8 cellular contexts compared by ENCODE assay signal in the genomic region with DNA sequence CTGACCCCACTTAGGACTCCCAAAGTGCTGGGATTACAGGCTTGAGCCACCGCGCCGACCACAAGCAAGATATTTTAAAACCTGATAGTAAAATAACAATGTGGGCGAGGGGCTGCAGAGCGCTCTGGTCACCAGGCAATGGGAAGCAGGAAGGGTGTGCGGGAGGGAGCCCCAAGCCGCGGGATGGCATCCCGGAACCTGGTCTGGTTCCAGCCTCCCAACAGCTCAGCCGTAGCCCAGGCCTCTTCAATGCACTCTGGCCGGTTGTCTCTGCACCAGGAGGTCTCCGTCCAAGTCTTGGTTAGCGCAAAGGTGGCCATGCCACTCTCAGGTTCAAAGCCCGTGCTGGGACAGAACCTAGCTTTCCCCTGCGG. TPM values are rescaled to one million over a fixed set of nuclear protein-coding genes. Genes with fewer than 3 reads are reported as not detected.
DNase-seq lines count a peak whose midpoint lies in the region; ATAC-seq and TF ChIP-seq lines count a peak whose summit lies in the region.

No MANE protein-coding gene starts in this region.

- TF ChIP-seq CTCF in AG09309 (IDR thresholded peaks at IDR 0.05; ENCODE audit: control insufficient read depth, insufficient read depth, low read depth, low read length, missing control alignments) (no peak), choroid plexus epithelial cell (conservative IDR thresholded peaks at IDR 0.05; ENCODE audit: low read depth, low read length) (no peak)

- H3K27ac ChIP-seq in HUES64 (ENCODE audit: low read depth, low read length), result no peak overlapping the region

- DNase-seq in AG09309 (ENCODE audit: low read depth) (no peak), choroid plexus epithelial cell (ENCODE audit: low read depth) (no peak), NAMALWA (ENCODE audit: low spot score) (no peak), DMS79 treated with DMSO at 0.1 percent for 48 hours (lab: John Stamatoyannopoulos, UW) (no peak), SIG-M5 treated with dmso at 0.1 percent for 504 hours (lab: John Stamatoyannopoulos, UW; ENCODE audit: unreplicated experiment) (no peak)
- no peak for DNase-seq in natural killer cell treated with Interleukin-12 subunit alpha and Interleukin-12 subunit beta and Interleukin-15 and Interleukin-18, amount 100 ng/mL, for 72 hours (ENCODE audit: low spot score)

- no peaks in the 10 kb centered on the region for H3K36me3 ChIP-seq in HUES64 (ENCODE audit: insufficient read depth, low read length)

- 71% methylated on average over 15 of the region's 15 CpGs for WGBS in HUES64

- no peak overlapping the region for H3K27ac Mint-ChIP-seq in natural killer cell treated with Interleukin-12 subunit alpha and Interleukin-12 subunit beta and Interleukin-15 and Interleukin-18, amount 100 ng/mL, for 72 hours

- ATAC-seq in natural killer cell treated with Interleukin-12 subunit alpha and Interleukin-12 subunit beta and Interleukin-15 and Interleukin-18, amount 100 ng/mL, for 72 hours, result no peak
- ATAC-seq in HG03457 (IDR thresholded peaks at IDR 0.05; ENCODE audit: unreplicated experiment), result no peak

- H3K4me1 ChIP-seq in HUES64 (ENCODE audit: insufficient read depth, low read length), result peaks cover 8% of the 10 kb centered on the region; the same call in 1 of the 2 replicates

- H3K4me3 Mint-ChIP-seq in natural killer cell treated with Interleukin-12 subunit alpha and Interleukin-12 subunit beta and Interleukin-15 and Interleukin-18, amount 100 ng/mL, for 72 hours, result peak overlapping the region; percentile 36

- H3K9me3 Mint-ChIP-seq in natural killer cell treated with Interleukin-12 subunit alpha and Interleukin-12 subunit beta and Interleukin-15 and Interleukin-18, amount 100 ng/mL, for 72 hours, result no peaks in the 10 kb centered on the region

- peaks cover 41% of the 10 kb centered on the region for H3K27me3 ChIP-seq in HUES64 (ENCODE audit: insufficient read depth, low read length)

- H3K4me1 Mint-ChIP-seq in natural killer cell treated with Interleukin-12 subunit alpha and Interleukin-12 subunit beta and Interleukin-15 and Interleukin-18, amount 100 ng/mL, for 72 hours (ENCODE audit: low read depth in 2 of 2), result peaks cover 5 to 8% of the 10 kb centered on the region in 2 donors

- H3K9me3 ChIP-seq in HUES64 (ENCODE audit: insufficient read depth, low read depth, low read length), result no peaks in the 10 kb centered on the region

- H3K27me3 Mint-ChIP-seq in natural killer cell treated with Interleukin-12 subunit alpha and Interleukin-12 subunit beta and Interleukin-15 and Interleukin-18, amount 100 ng/mL, for 72 hours, result no peaks in the 10 kb centered on the region

- H3K36me3 Mint-ChIP-seq in natural killer cell treated with Interleukin-12 subunit alpha and Interleukin-12 subunit beta and Interleukin-15 and Interleukin-18, amount 100 ng/mL, for 72 hours, result no peaks in the 10 kb centered on the region

- H3K4me3 ChIP-seq in AG09309 (ENCODE audit: control insufficient read depth, low read depth, low read length) (peak overlapping the region; percentile 86), HUES64 (ENCODE audit: low read length) (peak overlapping the region; percentile 40), choroid plexus epithelial cell (ENCODE audit: low read depth, low read length) (peak overlapping the region; percentile 74)

- no peak overlapping the region for H3K9ac ChIP-seq in HUES64 (ENCODE audit: low read depth, low read length)

RNA-seq across cellular contexts. Expression of a gene that starts 0.7 kb away (rescaled TPM):
- polyA plus RNA-seq in HUES64 (2013, experiment 1 of 2), result 1.6 TPM
- polyA plus RNA-seq in HUES64 (2013, experiment 2 of 2), result 2.9 TPM
- total RNA-seq in natural killer cell treated with Interleukin-12 subunit alpha and Interleukin-12 subunit beta and Interleukin-15 and Interleukin-18, amount 100 ng/mL, for 72 hours, result 10 to 100 TPM; 19.9 to 22.0 TPM

RNA-seq across cellular contexts. Expression of a gene that starts 6.3 kb away (rescaled TPM):
- 14.1 TPM for polyA plus RNA-seq in HUES64 (2013, experiment 1 of 2)
- 18.4 TPM for polyA plus RNA-seq in HUES64 (2013, experiment 2 of 2)
- 10 to 100 TPM in 1 of 2 donors, 1 to 10 TPM in 1; 9.5 to 20.8 TPM for total RNA-seq in natural killer cell treated with Interleukin-12 subunit alpha and Interleukin-12 subunit beta and Interleukin-15 and Interleukin-18, amount 100 ng/mL, for 72 hours

RNA-seq across cellular contexts. Expression of a gene that starts 10.2 kb away (rescaled TPM):
- 21.0 TPM for polyA plus RNA-seq in HUES64 (2013, experiment 1 of 2)
- polyA plus RNA-seq in HUES64 (2013, experiment 2 of 2), result 24.5 TPM
- 10 to 100 TPM; 34.1 to 55.8 TPM for total RNA-seq in natural killer cell treated with Interleukin-12 subunit alpha and Interleukin-12 subunit beta and Interleukin-15 and Interleukin-18, amount 100 ng/mL, for 72 hours

RNA-seq across cellular contexts. Expression of a gene that starts 22.8 kb away (rescaled TPM):
- polyA plus RNA-seq in HUES64 (2013, experiment 1 of 2), result 0.30 TPM
- polyA plus RNA-seq in HUES64 (2013, experiment 2 of 2), result 0.70 TPM
- not detected for total RNA-seq in natural killer cell treated with Interleukin-12 subunit alpha and Interleukin-12 subunit beta and Interleukin-15 and Interleukin-18, amount 100 ng/mL, for 72 hours

RNA-seq across cellular contexts. Expression of a gene that starts 30.6 kb away (rescaled TPM):
- 16.3 TPM for polyA plus RNA-seq in HUES64 (2013, experiment 1 of 2)
- polyA plus RNA-seq in HUES64 (2013, experiment 2 of 2), result 17.0 TPM
- 10 to 100 TPM; 11.2 to 41.7 TPM for total RNA-seq in natural killer cell treated with Interleukin-12 subunit alpha and Interleukin-12 subunit beta and Interleukin-15 and Interleukin-18, amount 100 ng/mL, for 72 hours
